In genomic region chr10:110870823-110871235, GRCh38 we compare ENCODE assay signal across 8 cellular contexts. TPM values are rescaled to one million over a fixed set of nuclear protein-coding genes. Genes with fewer than 3 reads are reported as not detected.
DNase-seq lines count a peak whose midpoint lies in the region; ATAC-seq and TF ChIP-seq lines count a peak whose summit lies in the region.

No MANE protein-coding gene starts in this region.

- H3K4me3 Mint-ChIP-seq in endodermal cell (peak overlapping the region; percentile 77), osteocyte (ENCODE audit: unreplicated experiment) (peak overlapping the region; percentile 87)

- no TSS peak for BruUV-seq in PC-3 (replicated peaks; lab: Mats Ljungman, UMichigan)

- H3K4me1 ChIP-seq in DND-41 (ENCODE audit: insufficient read depth, low read length): peaks cover 33% of the 10 kb centered on the region
- peaks cover 24% of the 10 kb centered on the region for H3K4me1 ChIP-seq in PC-3 (ENCODE audit: insufficient read depth, low read length)
- H3K4me1 ChIP-seq in endodermal cell (ENCODE audit: control insufficient read depth, insufficient read depth, low read length): peaks cover 12% of the 10 kb centered on the region

- POLR2A ChIA-PET in PC-3 (lab: Charles Lee; ENCODE audit: unreplicated experiment): interaction anchor here (0.9 kb wide), 1 partner anchor 47 kb away, joined by 3 read pairs; no protein-coding TSS in a partner anchor

- H3K36me3 ChIP-seq in DND-41 (ENCODE audit: insufficient read depth, low read length): peaks cover under 1% of the 10 kb centered on the region; the same call in 1 of the 2 replicates
- H3K36me3 ChIP-seq in PC-3 (ENCODE audit: low read depth, low read length): no peaks in the 10 kb centered on the region
- no peaks in the 10 kb centered on the region for H3K36me3 ChIP-seq in endodermal cell (ENCODE audit: control insufficient read depth, insufficient read depth, low read length)

- peak overlapping the region; percentile 79 to 81; a peak in 3 of 4 replicates for H3K4me3 ChIP-seq in DND-41 (ENCODE audit: low read depth in 1 of 2, low read length in 2 of 2)
- no peak overlapping the region for H3K4me3 ChIP-seq in PC-3 (ENCODE audit: low read length)
- peak overlapping the region; percentile 73 for H3K4me3 ChIP-seq in endodermal cell (ENCODE audit: low read length)

- TF ChIP-seq CTCF in DND-41 (IDR thresholded peaks at IDR 0.05; ENCODE audit: borderline replicate concordance, extremely low read depth, low read length, poor library complexity, severe bottlenecking) (no peak), PC-3 (conservative IDR thresholded peaks at IDR 0.05; ENCODE audit: low read depth, low read length) (no peak), endodermal cell (conservative IDR thresholded peaks at IDR 0.05) (no peak), osteocyte (IDR thresholded peaks at IDR 0.05) (no peak)

- H3K79me2 ChIP-seq in DND-41 (ENCODE audit: insufficient read depth, low read length) (peaks cover 30% of the 10 kb centered on the region), PC-3 (ENCODE audit: low read length) (peaks cover 24% of the 10 kb centered on the region)

- H3F3A ChIP-seq in PC-3 (ENCODE audit: low read length, unreplicated experiment): no peaks in the 10 kb centered on the region

- WGBS in endodermal cell (ENCODE audit: insufficient coverage in 1 of 2, insufficient read length in 1 of 2), 2 experiments: 84 to 93% methylated on average over 10 of the region's 10 CpGs

- DNase-seq in DND-41 (no peak), PC-3 (no peak), endodermal cell (no peak), osteocyte (ENCODE audit: extremely low spot score, unreplicated experiment) (no peak), cortex of kidney (lab: John Stamatoyannopoulos, UW) (no peak), NAMALWA (ENCODE audit: low spot score) (no peak), NCI-H1930 (lab: John Stamatoyannopoulos, UW) (no peak)

- peak overlapping the region; percentile 86 for H3K9ac ChIP-seq in DND-41 (ENCODE audit: low read depth, low read length)
- H3K9ac ChIP-seq in PC-3 (ENCODE audit: low read length): peak overlapping the region; percentile 80; the same call in 1 of the 2 replicates
- no peak overlapping the region for H3K9ac ChIP-seq in endodermal cell (ENCODE audit: extremely low read depth, low read length, poor library complexity, severe bottlenecking)

- H4K20me1 ChIP-seq in DND-41 (ENCODE audit: insufficient read depth, low read length): no peaks in the 10 kb centered on the region
- H4K20me1 ChIP-seq in PC-3 (ENCODE audit: low read length): no peaks in the 10 kb centered on the region

- no peaks in the 10 kb centered on the region for H3K9me3 Mint-ChIP-seq in endodermal cell
- no peaks in the 10 kb centered on the region for H3K9me3 Mint-ChIP-seq in osteocyte (ENCODE audit: unreplicated experiment)

- H3K27me3 ChIP-seq in DND-41 (ENCODE audit: insufficient read depth, low read length, poor library complexity): no peaks in the 10 kb centered on the region
- no peaks in the 10 kb centered on the region for H3K27me3 ChIP-seq in PC-3 (ENCODE audit: low read length)
- H3K27me3 ChIP-seq in endodermal cell (ENCODE audit: control insufficient read depth, insufficient read depth, low read length, poor library complexity, severe bottlenecking): no peaks in the 10 kb centered on the region

- H3K36me3 Mint-ChIP-seq in endodermal cell (ENCODE audit: low read depth) (peaks cover 4% of the 10 kb centered on the region), osteocyte (ENCODE audit: unreplicated experiment) (no peaks in the 10 kb centered on the region)

- intact Hi-C loops in PC-3 (cut with micrococcal nuclease): loop anchor here (5.0 kb wide), 1 partner anchor 124 kb away; no protein-coding TSS in a partner anchor

- no peaks in the 10 kb centered on the region for H3K9me2 ChIP-seq in PC-3 (replicated peaks; ENCODE audit: low read length)

- H3K4me1 Mint-ChIP-seq in endodermal cell (peaks cover 31% of the 10 kb centered on the region), osteocyte (ENCODE audit: unreplicated experiment) (peaks cover 46% of the 10 kb centered on the region)

- H3K27ac ChIP-seq in DND-41 (ENCODE audit: low read length) (peak overlapping the region; percentile 99), PC-3 (ENCODE audit: low read length) (peak overlapping the region; percentile 27; the same call in 1 of the 2 replicates), endodermal cell (ENCODE audit: low read depth, low read length) (no peak overlapping the region)

- H3K27ac Mint-ChIP-seq in endodermal cell: peak overlapping the region; percentile 94
- peak overlapping the region; percentile 92 for H3K27ac Mint-ChIP-seq in osteocyte (ENCODE audit: unreplicated experiment)

- CTCF ChIA-PET in PC-3 (lab: Charles Lee): no interaction called here

- H3K4me2 ChIP-seq in DND-41 (ENCODE audit: insufficient read depth, low read length) (peak overlapping the region; percentile 88), PC-3 (ENCODE audit: low read length) (peak overlapping the region; percentile 99; the same call in 1 of the 2 replicates)

- no peak for ATAC-seq in DND-41 (ENCODE audit: insufficient read depth, low read depth)
- no peak for ATAC-seq in PC-3
- no peak for ATAC-seq in GM18502 (IDR thresholded peaks at IDR 0.05; ENCODE audit: poor library complexity, unreplicated experiment)

- H2AFZ ChIP-seq in DND-41 (ENCODE audit: low read depth, low read length) (peak overlapping the region; percentile 97), PC-3 (ENCODE audit: low read length) (peak overlapping the region; percentile 82; the same call in 1 of the 2 replicates)

- no peaks in the 10 kb centered on the region for H3K9me3 ChIP-seq in DND-41 (ENCODE audit: insufficient read depth, low read length, severe bottlenecking)
- no peaks in the 10 kb centered on the region for H3K9me3 ChIP-seq in PC-3 (ENCODE audit: low read length)
- no peaks in the 10 kb centered on the region for H3K9me3 ChIP-seq in endodermal cell (ENCODE audit: control insufficient read depth, low read length)

- H3K27me3 Mint-ChIP-seq in endodermal cell (ENCODE audit: insufficient read depth): no peaks in the 10 kb centered on the region
- H3K27me3 Mint-ChIP-seq in osteocyte (ENCODE audit: unreplicated experiment): no peaks in the 10 kb centered on the region

RNA-seq across cellular contexts. Expression of gene PDCD4, which starts 0.9 kb away (rescaled TPM):
- 19.4 and 24.4 TPM in 2 replicates for total RNA-seq in PC-3 (2014; rRNA removed)
- 10 to 100 TPM; 46.5 to 48.5 TPM for total RNA-seq in endodermal cell
- polyA plus RNA-seq in endodermal cell (2013, experiment 1 of 2): 52.4 TPM
- 41.7 TPM for polyA plus RNA-seq in endodermal cell (2013, experiment 2 of 2)
- total RNA-seq in osteocyte: 106 TPM in 2 replicates

RNA-seq across cellular contexts. Expression of gene BBIP1, which starts 48.2 kb away (rescaled TPM):
- total RNA-seq in PC-3 (2014; rRNA removed) (12.0 and 19.6 TPM in 2 replicates), endodermal cell (10 to 100 TPM; 27.6 to 32.8 TPM), osteocyte (35.2 and 39.5 TPM in 2 replicates)
- polyA plus RNA-seq in endodermal cell (2013, experiment 1 of 2): 40.6 TPM
- 45.4 TPM for polyA plus RNA-seq in endodermal cell (2013, experiment 2 of 2)

RNA-seq across cellular contexts. Expression of gene SHOC2, which starts 48.6 kb away (rescaled TPM):
- total RNA-seq in PC-3 (2014; rRNA removed): 11.4 and 14.3 TPM in 2 replicates
- total RNA-seq in endodermal cell: 10 to 100 TPM; 38.4 to 49.6 TPM
- polyA plus RNA-seq in endodermal cell (2013, experiment 1 of 2): 29.0 TPM
- polyA plus RNA-seq in endodermal cell (2013, experiment 2 of 2): 30.3 TPM
- 55.3 and 60.8 TPM in 2 replicates for total RNA-seq in osteocyte
